Comparison of ENCODE assay signal across 25 cellular contexts in the genomic region with DNA sequence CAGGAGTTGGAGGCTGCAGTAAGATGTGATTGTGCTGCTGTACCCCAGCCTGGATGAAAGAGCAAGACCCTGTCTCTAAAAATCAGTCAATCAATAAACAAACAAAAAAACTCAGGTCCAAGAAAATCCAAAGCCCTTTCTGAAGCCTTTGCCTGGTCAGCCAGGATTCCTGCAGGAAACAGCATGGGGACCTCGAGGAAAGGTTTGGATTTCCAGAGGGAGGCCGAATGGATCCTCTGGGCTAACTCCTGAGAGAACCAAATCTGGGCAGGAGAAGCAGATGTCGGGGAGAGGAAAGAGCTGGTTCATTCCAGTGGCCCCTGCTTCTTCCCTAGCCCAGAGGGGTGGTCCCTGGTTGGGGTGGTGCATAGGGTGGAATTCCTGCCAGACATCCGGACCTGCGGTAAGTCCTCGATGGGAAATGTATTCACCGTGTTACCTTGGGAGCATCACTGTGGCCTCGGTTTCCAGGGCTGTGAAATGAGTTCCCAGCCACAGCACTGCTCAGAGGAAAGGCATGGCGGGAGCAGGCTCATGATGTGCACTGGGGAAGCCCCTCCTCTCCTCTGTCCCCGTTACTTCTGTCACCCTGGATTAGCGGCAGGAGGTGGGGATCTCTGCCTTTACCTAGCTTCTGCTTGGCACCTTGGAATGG.
"Had no signal": no experiment of that assay in that cellular context is flagged by ENCODE, and none has a peak within 500 bp of the region (broad histone marks: within the 10 kb centered on the region; RNA-seq: fewer than 3 reads in every experiment).

No MANE protein-coding gene starts in this region.

- H3K9me3 ChIP-seq: gastroesophageal sphincter, heart left ventricle, lower lobe of right lung, prostate gland, thoracic aorta, tibial nerve, upper lobe of right lung had no signal

- H3K9me3 Mint-ChIP-seq: endodermal cell; natural killer cell; stimulated activated naive B cell treated with anti-CD40 and anti-IgM and Interleukin-4, amounts not matched to agents 10 μg/mL and 1 μg/mL and 100 μg/mL, for 72 hours; stimulated activated naive CD8-positive, alpha-beta T cell treated with anti-CD3 and anti-CD28 coated beads, Interleukin-15, Interleukin-2, amounts not matched to agents 100 ng/mL and 50 ng/mL, for 24 hours had no signal

- H3K4me1 ChIP-seq: foreskin keratinocyte, gastroesophageal sphincter, heart left ventricle, lower lobe of right lung, prostate gland, tibial nerve, upper lobe of right lung had no signal

- H3K36me3 ChIP-seq: gastroesophageal sphincter, heart left ventricle, lower lobe of right lung, prostate gland, thoracic aorta, tibial nerve, upper lobe of right lung had no signal

- H3K27me3 ChIP-seq: foreskin keratinocyte, gastroesophageal sphincter, hepatocyte, tibial nerve, upper lobe of right lung had no signal

- DNase-seq: caudate nucleus; cerebellar nuclear complex; dorsolateral prefrontal cortex; effector CD8-positive, alpha-beta T cell; endodermal cell; foreskin keratinocyte; heart left ventricle; left cardiac atrium; left ventricle myocardium superior; lower lobe of right lung; natural killer cell; right cardiac atrium; stimulated activated CD4-positive, alpha-beta T cell treated with anti-CD3 and anti-CD28 coated beads, Interleukin-15, amount 100 ng/mL, for 24 hours; stimulated activated CD4-positive, alpha-beta T cell treated with anti-CD3 and anti-CD28 coated beads, Interleukin-2, amount 100 ng/mL, for 48 hours; stimulated activated naive B cell treated with anti-CD40 and anti-IgM and Interleukin-4, amounts not matched to agents 10 μg/mL and 1 μg/mL and 100 μg/mL, for 72 hours; upper lobe of right lung had no signal

- H3K4me2 ChIP-seq: hepatocyte had no signal

- H3K27me3 Mint-ChIP-seq: stimulated activated naive CD8-positive, alpha-beta T cell treated with anti-CD3 and anti-CD28 coated beads, Interleukin-15, Interleukin-2, amounts not matched to agents 100 ng/mL and 50 ng/mL, for 24 hours had no signal

- H3K4me3 ChIP-seq: dorsolateral prefrontal cortex, gastroesophageal sphincter, heart left ventricle, hepatocyte, lower lobe of right lung, prostate gland, skin epidermis, thoracic aorta, tibial nerve, upper lobe of right lung had no signal

- H3K79me2 ChIP-seq: hepatocyte had no signal

- ATAC-seq: esophagus mucosa; foreskin keratinocyte; gastroesophageal sphincter; heart left ventricle; left cardiac atrium; left ventricle myocardium superior; lower lobe of right lung; natural killer cell; right cardiac atrium; stimulated activated naive B cell treated with anti-CD40 and anti-IgM and Interleukin-4, amounts not matched to agents 10 μg/mL and 1 μg/mL and 100 μg/mL, for 72 hours; upper lobe of right lung had no signal

- H3K4me3 Mint-ChIP-seq: endodermal cell; natural killer cell; stimulated activated naive B cell treated with anti-CD40 and anti-IgM and Interleukin-4, amounts not matched to agents 10 μg/mL and 1 μg/mL and 100 μg/mL, for 72 hours; stimulated activated naive CD8-positive, alpha-beta T cell treated with anti-CD3 and anti-CD28 coated beads, Interleukin-15, Interleukin-2, amounts not matched to agents 100 ng/mL and 50 ng/mL, for 24 hours had no signal

- H3K4me1 Mint-ChIP-seq: endodermal cell; natural killer cell; stimulated activated naive B cell treated with anti-CD40 and anti-IgM and Interleukin-4, amounts not matched to agents 10 μg/mL and 1 μg/mL and 100 μg/mL, for 72 hours had no signal

- H3K27ac Mint-ChIP-seq: endodermal cell; natural killer cell; stimulated activated naive B cell treated with anti-CD40 and anti-IgM and Interleukin-4, amounts not matched to agents 10 μg/mL and 1 μg/mL and 100 μg/mL, for 72 hours; stimulated activated naive CD8-positive, alpha-beta T cell treated with anti-CD3 and anti-CD28 coated beads, Interleukin-15, Interleukin-2, amounts not matched to agents 100 ng/mL and 50 ng/mL, for 24 hours had no signal

- H3K36me3 Mint-ChIP-seq: natural killer cell; stimulated activated naive B cell treated with anti-CD40 and anti-IgM and Interleukin-4, amounts not matched to agents 10 μg/mL and 1 μg/mL and 100 μg/mL, for 72 hours had no signal

- H2AFZ ChIP-seq: hepatocyte had no signal

- H3K27ac ChIP-seq: dorsolateral prefrontal cortex, epithelial cell of prostate, foreskin keratinocyte, gastroesophageal sphincter, heart left ventricle, hepatocyte, lower lobe of right lung, prostate gland, skin epidermis, thoracic aorta, tibial nerve, upper lobe of right lung had no signal
